10 cellular contexts compared by ENCODE assay signal in the genomic region with DNA sequence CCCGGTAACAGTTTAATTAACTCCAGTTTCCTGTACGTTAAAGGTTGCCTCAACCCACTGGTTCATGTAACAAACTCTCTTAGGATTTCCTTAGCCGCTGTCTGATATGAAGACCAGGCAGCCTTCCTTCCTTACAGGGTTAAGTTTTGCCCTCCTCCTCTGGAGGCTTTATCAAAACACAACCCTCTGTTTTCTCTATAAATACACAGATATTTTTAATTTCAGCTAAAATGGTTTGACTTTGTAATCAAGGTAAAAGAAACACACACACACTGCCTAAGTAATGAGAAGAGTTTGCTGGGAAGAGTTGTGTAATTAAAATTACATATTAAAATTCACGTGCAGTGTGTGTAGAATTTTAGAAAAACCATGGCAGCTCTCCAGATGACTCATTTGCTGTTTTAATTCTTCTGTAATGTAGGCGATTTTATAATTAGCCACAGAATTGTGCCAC.
DNase-seq lines count a peak whose midpoint lies in the region; ATAC-seq, FAIRE-seq and TF ChIP-seq lines count a peak whose summit lies in the region.
"Had no signal": no experiment of that assay in that cellular context is flagged by ENCODE, and none has a peak within 500 bp of the region (broad histone marks: within the 10 kb centered on the region; RNA-seq: fewer than 3 reads in every experiment).

No MANE protein-coding gene starts in this region.

- FAIRE-seq in islet of Langerhans (lab: Jason Lieb, UNC), result peak; percentile 5

- H3K27ac Mint-ChIP-seq in GM23338, result no peak overlapping the region
- no peak overlapping the region for H3K27ac Mint-ChIP-seq in CD8-positive, alpha-beta memory T cell

- no peak overlapping the region for H3K4me2 ChIP-seq in GM23338

- H3K9me3 ChIP-seq in A673 (ENCODE audit: low read depth, low read length, poor library complexity, severe bottlenecking), result no peaks in the 10 kb centered on the region
- H3K9me3 ChIP-seq in CD8-positive, alpha-beta memory T cell (ENCODE audit: low read length), result no peaks in the 10 kb centered on the region

- H3K27me3 ChIP-seq in A673 (replicated peaks; ENCODE audit: insufficient read depth, low read depth, low read length, poor library complexity) (no peaks in the 10 kb centered on the region), GM23338 (ENCODE audit: insufficient read depth) (no peaks in the 10 kb centered on the region)
- no peaks in the 10 kb centered on the region for H3K27me3 ChIP-seq in CD8-positive, alpha-beta memory T cell (ENCODE audit: insufficient read depth, low read length, poor library complexity, severe bottlenecking)

- POLR2A ChIA-PET in A673 (lab: Charles Lee; ENCODE audit: low non-redundant PET), result no interaction called here
- POLR2A ChIA-PET in CD8-positive, alpha-beta memory T cell (lab: Charles Lee), result no interaction called here

- peaks cover 24% of the 10 kb centered on the region for H3K4me1 Mint-ChIP-seq in GM23338
- H3K4me1 Mint-ChIP-seq in CD8-positive, alpha-beta memory T cell, result no peaks in the 10 kb centered on the region

- peaks cover 2% of the 10 kb centered on the region for H3K27me3 Mint-ChIP-seq in GM23338 (ENCODE audit: insufficient read depth, low read depth, poor library complexity)
- no peaks in the 10 kb centered on the region for H3K27me3 Mint-ChIP-seq in CD8-positive, alpha-beta memory T cell

- no peak for TF ChIP-seq CTCF in A673 (conservative IDR thresholded peaks at IDR 0.05; ENCODE audit: low read depth, low read length)
- TF ChIP-seq CTCF in GM23338 (conservative IDR thresholded peaks at IDR 0.05; ENCODE audit: low read depth in 2 of 2), result no peak
- TF ChIP-seq CTCF in astrocyte of the cerebellum (IDR thresholded peaks at IDR 0.05; ENCODE audit: low read depth, low read length, missing control alignments), result no peak

- H3K36me3 Mint-ChIP-seq in GM23338 (ENCODE audit: low read depth), result peaks cover 7% of the 10 kb centered on the region; the same call in 1 of the 3 replicates
- H3K36me3 Mint-ChIP-seq in CD8-positive, alpha-beta memory T cell, result no peaks in the 10 kb centered on the region

- peak overlapping the region; percentile 35; the same call in 1 of the 2 replicates for H2AFZ ChIP-seq in GM23338

- H3K4me3 ChIP-seq in A673 (ENCODE audit: low read depth, low read length, poor library complexity, severe bottlenecking), result peak overlapping the region; percentile 38
- no peak overlapping the region for H3K4me3 ChIP-seq in GM23338
- no peak overlapping the region for H3K4me3 ChIP-seq in astrocyte of the cerebellum (ENCODE audit: low read depth, low read length)
- no peak overlapping the region for H3K4me3 ChIP-seq in CD8-positive, alpha-beta memory T cell (ENCODE audit: low read length)

- no TSS peak for BruUV-seq in A673 (replicated peaks; lab: Mats Ljungman, UMichigan)

- H3K4me3 Mint-ChIP-seq in GM23338, result no peak overlapping the region
- no peak overlapping the region for H3K4me3 Mint-ChIP-seq in CD8-positive, alpha-beta memory T cell

- peaks cover 4% of the 10 kb centered on the region; the same call in 1 of the 3 replicates for H3K9me3 Mint-ChIP-seq in GM23338
- H3K9me3 Mint-ChIP-seq in CD8-positive, alpha-beta memory T cell, result peaks cover 0 to 6% (median 5%) of the 10 kb centered on the region in 5 donors

- no peaks in the 10 kb centered on the region for H3K79me2 ChIP-seq in GM23338 (replicated peaks; ENCODE audit: insufficient read depth)

- DNase-seq in A673 (ENCODE audit: low spot score) (peak; percentile 77), GM23338 (ENCODE audit: low spot score) (no peak), astrocyte of the cerebellum (ENCODE audit: low read depth) (peak; percentile 55), D341Med (ENCODE audit: low spot score) (no peak), MV-4-11 (lab: John Stamatoyannopoulos, UW) (no peak), activated gamma-delta T cell treated with Interleukin-2 at 50 U/mL for 16 hours (no peak)
- no peak for DNase-seq in CD8-positive, alpha-beta memory T cell
- DNase-seq: activated T-cell treated with anti-CD3 and anti-CD28 coated beads for 4 hours, NCI-H1417 treated with DMSO at 0.1 percent for 48 hours had no signal

- no peaks in the 10 kb centered on the region for H4K20me1 ChIP-seq in GM23338 (replicated peaks; ENCODE audit: insufficient read depth)

- no peaks in the 10 kb centered on the region for H3K9me2 ChIP-seq in GM23338 (ENCODE audit: insufficient read depth)

- peaks cover 30% of the 10 kb centered on the region for H3K4me1 ChIP-seq in A673 (ENCODE audit: insufficient read depth, low read length, poor library complexity, severe bottlenecking)
- H3K4me1 ChIP-seq in GM23338 (ENCODE audit: insufficient read depth), result peaks cover 30% of the 10 kb centered on the region
- no peaks in the 10 kb centered on the region for H3K4me1 ChIP-seq in CD8-positive, alpha-beta memory T cell (ENCODE audit: insufficient read depth, low read length)

- H3K36me3 ChIP-seq in A673 (ENCODE audit: insufficient read depth, low read length, poor library complexity, severe bottlenecking) (no peaks in the 10 kb centered on the region), GM23338 (ENCODE audit: insufficient read depth) (no peaks in the 10 kb centered on the region)
- H3K36me3 ChIP-seq in CD8-positive, alpha-beta memory T cell (ENCODE audit: insufficient read depth, low read length), result no peaks in the 10 kb centered on the region

- no peaks in the 10 kb centered on the region for H3F3A ChIP-seq in GM23338 (replicated peaks; ENCODE audit: low read depth)

- CTCF ChIA-PET in A673 (lab: Charles Lee), result no interaction called here
- CTCF ChIA-PET in CD8-positive, alpha-beta memory T cell (lab: Charles Lee), result no interaction called here

- ATAC-seq in GM23338, result no peak

- in situ Hi-C loops in astrocyte of the cerebellum (cut with HindIII; ENCODE audit: low sequenced_read_pairs), result no loop called here

- intact Hi-C loops in A673 (cut with micrococcal nuclease; ENCODE audit: unreplicated experiment), result no loop called here

- peak overlapping the region; percentile 75 for H3K27ac ChIP-seq in A673 (ENCODE audit: low read depth, low read length, poor library complexity, severe bottlenecking)
- no peak overlapping the region for H3K27ac ChIP-seq in GM23338 (ENCODE audit: low read depth)
- H3K27ac ChIP-seq in CD8-positive, alpha-beta memory T cell (ENCODE audit: low read depth, low read length), result no peak overlapping the region

TF ChIP-seq in GM23338, 12 proteins besides CTCF, POLR2A, EP300 and RAD21:
- no peak for TF ChIP-seq STAT1 (IDR thresholded peaks at IDR 0.05; ENCODE audit: unreplicated experiment)
- TF ChIP-seq, protein P1, sequence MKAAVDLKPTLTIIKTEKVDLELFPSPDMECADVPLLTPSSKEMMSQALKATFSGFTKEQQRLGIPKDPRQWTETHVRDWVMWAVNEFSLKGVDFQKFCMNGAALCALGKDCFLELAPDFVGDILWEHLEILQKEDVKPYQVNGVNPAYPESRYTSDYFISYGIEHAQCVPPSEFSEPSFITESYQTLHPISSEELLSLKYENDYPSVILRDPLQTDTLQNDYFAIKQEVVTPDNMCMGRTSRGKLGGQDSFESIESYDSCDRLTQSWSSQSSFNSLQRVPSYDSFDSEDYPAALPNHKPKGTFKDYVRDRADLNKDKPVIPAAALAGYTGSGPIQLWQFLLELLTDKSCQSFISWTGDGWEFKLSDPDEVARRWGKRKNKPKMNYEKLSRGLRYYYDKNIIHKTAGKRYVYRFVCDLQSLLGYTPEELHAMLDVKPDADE (IDR thresholded peaks at IDR 0.05), result no peak

Comparison
In these comparisons a context has a peak if more than half of its experiments do, and no peak if none do; other contexts are left out.
1. DNase-seq: peak in A673 (single experiment) and astrocyte of the cerebellum (single experiment); none in GM23338 (single experiment), D341Med (single experiment), CD8-positive, alpha-beta memory T cell (0 of 5), MV-4-11 (single experiment) and activated gamma-delta T cell treated with Interleukin-2 at 50 U/mL for 16 hours (single experiment).